ENCODE assay signal across 22 cellular contexts in the genomic region with DNA sequence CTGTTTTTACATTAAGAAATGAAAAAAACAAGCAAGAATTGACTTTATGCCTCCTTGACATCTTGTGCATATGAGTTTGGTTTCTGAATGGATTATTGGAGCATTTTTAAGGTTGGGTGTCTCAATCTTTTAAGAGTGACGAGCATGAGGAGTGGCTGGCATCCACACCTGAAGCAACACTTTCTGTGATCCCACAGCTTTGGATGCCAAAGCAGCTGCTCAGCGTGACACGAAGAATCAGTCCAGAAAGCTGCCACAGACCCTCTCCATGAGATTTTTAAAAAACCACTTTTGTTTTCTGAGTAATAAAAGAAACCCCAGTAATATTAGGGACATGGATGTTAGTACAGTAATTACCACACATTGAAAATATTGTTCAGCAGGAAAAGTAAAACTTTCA.
DNase-seq lines count a peak whose midpoint lies in the region; ATAC-seq and TF ChIP-seq lines count a peak whose summit lies in the region.
"Had no signal": no experiment of that assay in that cellular context is flagged by ENCODE, and none has a peak within 500 bp of the region (broad histone marks: within the 10 kb centered on the region; RNA-seq: fewer than 3 reads in every experiment).

No MANE protein-coding gene starts in this region.

- no peak overlapping the region for H3K27ac ChIP-seq in ovary
- H3K27ac ChIP-seq: BLaER1, epithelial cell of prostate, pancreas, right atrium auricular region had no signal

- no peaks in the 10 kb centered on the region for H3K27me3 ChIP-seq in ovary
- H3K27me3 ChIP-seq: BLaER1, MG63, pancreas had no signal

- no peak for TF ChIP-seq EP300 in ovary (IDR thresholded peaks at IDR 0.05)

- no peak for ATAC-seq in T-cell (replicated peaks in 1 of 4)
- ATAC-seq in activated naive CD8-positive, alpha-beta T cell treated with anti-CD3 and anti-CD28 coated beads, Interleukin-2, amount 10 ng/mL, durations not matched to agents 7 days and 5 days (ENCODE audit: low read depth), result no peak
- no peak for ATAC-seq in stimulated activated effector memory CD8-positive, alpha-beta T cell treated with anti-CD3 and anti-CD28 coated beads, Interleukin-12 subunit alpha, Interleukin-12 subunit beta, amount 100 ng/mL, for 72 hours
- ATAC-seq in left cardiac atrium, result no peak
- ATAC-seq: HCT116, pancreas had no signal

- no peak for TF ChIP-seq CTCF in ovary (IDR thresholded peaks at IDR 0.05)

- H3K27me3 Mint-ChIP-seq in T-cell, result peaks cover 0 to 7% of the 10 kb centered on the region in 2 donors
- no peaks in the 10 kb centered on the region for H3K27me3 Mint-ChIP-seq in activated naive CD8-positive, alpha-beta T cell treated with anti-CD3 and anti-CD28 coated beads, Interleukin-2, amount 10 ng/mL, durations not matched to agents 7 days and 5 days

- peaks cover 1% of the 10 kb centered on the region for H3K4me1 ChIP-seq in ovary (ENCODE audit: insufficient read depth)
- H3K4me1 ChIP-seq: BLaER1, pancreas, right atrium auricular region had no signal

- peak; percentile 21 for DNase-seq in activated effector memory CD4-positive, alpha-beta T cell treated with anti-CD3 and anti-CD28 coated beads, Interleukin-2, amount 50 U/mL, for 16 hours
- DNase-seq in activated effector memory CD4-positive, alpha-beta T cell treated with Interleukin-2 at 50 U/mL for 16 hours, result no peak
- DNase-seq in T-cell, result no peak
- DNase-seq in activated naive CD8-positive, alpha-beta T cell treated with anti-CD3 and anti-CD28 coated beads, Interleukin-2, amount 10 ng/mL, durations not matched to agents 7 days and 5 days, result no peak
- no peak for DNase-seq in stimulated activated effector memory CD8-positive, alpha-beta T cell treated with anti-CD3 and anti-CD28 coated beads, Interleukin-12 subunit alpha, Interleukin-12 subunit beta, amount 100 ng/mL, for 72 hours (ENCODE audit: low spot score in 2 of 2)
- no peak for DNase-seq in left cardiac atrium
- DNase-seq in ovary, result no peak
- DNase-seq in NCI-H1694 (lab: John Stamatoyannopoulos, UW), result no peak
- DNase-seq: amygdala; Calu3; KG1; MG63; midbrain; NCI-H2227 treated with DMSO at 0.1 percent for 48 hours; nephron progenitor cell; pancreas; stimulated activated CD4-positive, alpha-beta T cell treated with anti-CD3 and anti-CD28 coated beads, Interleukin-2, amount 100 ng/mL, for 48 hours; SW 1271 had no signal

- H3K4me3 ChIP-seq in ovary, result no peak overlapping the region
- H3K4me3 ChIP-seq: BLaER1, MG63, pancreas, right atrium auricular region had no signal

- H3K9me3 ChIP-seq in ovary, result no peaks in the 10 kb centered on the region
- H3K9me3 ChIP-seq: BLaER1, MG63, pancreas, right atrium auricular region had no signal

- H3K36me3 ChIP-seq in ovary, result no peaks in the 10 kb centered on the region
- H3K36me3 ChIP-seq: BLaER1, MG63, pancreas, right atrium auricular region had no signal

- peaks cover 48 to 59% (median 56%) of the 10 kb centered on the region in 3 donors for H3K4me1 Mint-ChIP-seq in T-cell
- H3K4me1 Mint-ChIP-seq in activated naive CD8-positive, alpha-beta T cell treated with anti-CD3 and anti-CD28 coated beads, Interleukin-2, amount 10 ng/mL, durations not matched to agents 7 days and 5 days, result peaks cover 45% of the 10 kb centered on the region
- H3K4me1 Mint-ChIP-seq in stimulated activated effector memory CD8-positive, alpha-beta T cell treated with anti-CD3 and anti-CD28 coated beads, Interleukin-12 subunit alpha, Interleukin-12 subunit beta, amount 100 ng/mL, for 72 hours, result peaks cover 60% of the 10 kb centered on the region
- H3K4me1 Mint-ChIP-seq: nephron progenitor cell had no signal

- 91 to 97% (median 97%) methylated on average over 3 of the region's 3 CpGs for WGBS in ovary, 3 donors

- POLR2A ChIA-PET in T-cell (lab: Charles Lee), result no interaction called here
- POLR2A ChIA-PET in activated naive CD8-positive, alpha-beta T cell treated with anti-CD3 and anti-CD28 coated beads, Interleukin-2, amount 10 ng/mL, durations not matched to agents 7 days and 5 days (lab: Charles Lee), result interaction anchor here (1.1 to 4.0 kb wide), 4 partner anchors 9 to 155 kb away, joined by 4 to 37 read pairs (median 14); a partner anchor contains a TSS

- intact Hi-C loops in left cardiac atrium (cut with DNase I), result loop anchor here in 1 of 2 donors (10.0 kb wide), 3 partner anchors 46 to 156 kb away; a partner anchor contains a TSS
- intact Hi-C loops in ovary (cut with DNase I), result loop anchor here in 3 of 4 donors (10.0 kb wide), 3 partner anchors 116 to 816 kb away; no protein-coding TSS in a partner anchor

- peaks cover 6% of the 10 kb centered on the region for H3K36me3 Mint-ChIP-seq in T-cell
- H3K36me3 Mint-ChIP-seq in activated naive CD8-positive, alpha-beta T cell treated with anti-CD3 and anti-CD28 coated beads, Interleukin-2, amount 10 ng/mL, durations not matched to agents 7 days and 5 days, result peaks cover 25% of the 10 kb centered on the region
- peaks cover 66% of the 10 kb centered on the region for H3K36me3 Mint-ChIP-seq in stimulated activated effector memory CD8-positive, alpha-beta T cell treated with anti-CD3 and anti-CD28 coated beads, Interleukin-12 subunit alpha, Interleukin-12 subunit beta, amount 100 ng/mL, for 72 hours

- H3K9me3 Mint-ChIP-seq in T-cell, result peaks cover 0 to 3% (median 0%) of the 10 kb centered on the region in 3 donors
- peaks cover 2% of the 10 kb centered on the region for H3K9me3 Mint-ChIP-seq in activated naive CD8-positive, alpha-beta T cell treated with anti-CD3 and anti-CD28 coated beads, Interleukin-2, amount 10 ng/mL, durations not matched to agents 7 days and 5 days
- H3K9me3 Mint-ChIP-seq in stimulated activated effector memory CD8-positive, alpha-beta T cell treated with anti-CD3 and anti-CD28 coated beads, Interleukin-12 subunit alpha, Interleukin-12 subunit beta, amount 100 ng/mL, for 72 hours, result peaks cover 2% of the 10 kb centered on the region

- CTCF ChIA-PET in T-cell (lab: Charles Lee), result interaction anchor here in 1 of 2 donors (0.6 to 1.2 kb wide), 4 partner anchors 41 to 268 kb away, joined by 3 to 4 read pairs (median 4); no protein-coding TSS in a partner anchor

- TF ChIP-seq POLR2A in ovary (IDR thresholded peaks at IDR 0.05), result no peak

- H3K4me3 Mint-ChIP-seq in T-cell, result peak overlapping the region in 2 of 3 donors; percentile 19 to 40
- H3K4me3 Mint-ChIP-seq in activated naive CD8-positive, alpha-beta T cell treated with anti-CD3 and anti-CD28 coated beads, Interleukin-2, amount 10 ng/mL, durations not matched to agents 7 days and 5 days, result peak overlapping the region; percentile 57
- peak overlapping the region; percentile 85 for H3K4me3 Mint-ChIP-seq in stimulated activated effector memory CD8-positive, alpha-beta T cell treated with anti-CD3 and anti-CD28 coated beads, Interleukin-12 subunit alpha, Interleukin-12 subunit beta, amount 100 ng/mL, for 72 hours
- H3K4me3 Mint-ChIP-seq: nephron progenitor cell had no signal

- H3K27ac Mint-ChIP-seq in T-cell, result no peak overlapping the region
- H3K27ac Mint-ChIP-seq in activated naive CD8-positive, alpha-beta T cell treated with anti-CD3 and anti-CD28 coated beads, Interleukin-2, amount 10 ng/mL, durations not matched to agents 7 days and 5 days, result peak overlapping the region; percentile 54
- peak overlapping the region; percentile 98 for H3K27ac Mint-ChIP-seq in stimulated activated effector memory CD8-positive, alpha-beta T cell treated with anti-CD3 and anti-CD28 coated beads, Interleukin-12 subunit alpha, Interleukin-12 subunit beta, amount 100 ng/mL, for 72 hours
- H3K27ac Mint-ChIP-seq: nephron progenitor cell had no signal

Comparison
In these comparisons a context has a peak if more than half of its experiments do, and no peak if none do; other contexts are left out.
1. H3K27ac Mint-ChIP-seq: peak in activated naive CD8-positive, alpha-beta T cell treated with anti-CD3 and anti-CD28 coated beads, Interleukin-2, amount 10 ng/mL, durations not matched to agents 7 days and 5 days (single experiment) and stimulated activated effector memory CD8-positive, alpha-beta T cell treated with anti-CD3 and anti-CD28 coated beads, Interleukin-12 subunit alpha, Interleukin-12 subunit beta, amount 100 ng/mL, for 72 hours (single experiment); none in T-cell (0 of 2).
2. H3K4me3 Mint-ChIP-seq: peak in every context shown above with its lines; median percentile 85 in stimulated activated effector memory CD8-positive, alpha-beta T cell treated with anti-CD3 and anti-CD28 coated beads, Interleukin-12 subunit alpha, Interleukin-12 subunit beta, amount 100 ng/mL, for 72 hours; 57 in activated naive CD8-positive, alpha-beta T cell treated with anti-CD3 and anti-CD28 coated beads, Interleukin-2, amount 10 ng/mL, durations not matched to agents 7 days and 5 days; 30 in T-cell.